In genomic region chr19:19033426-19034203, GRCh38 we compare ENCODE assay signal across 8 cellular contexts. TPM values are rescaled to one million over a fixed set of nuclear protein-coding genes. Genes with fewer than 3 reads are reported as not detected.
DNase-seq lines count a peak whose midpoint lies in the region; ATAC-seq and TF ChIP-seq lines count a peak whose summit lies in the region.

Gene ARMC6 (plus strand): TSS chr19:19033603. CDS start chr19:19034210, 607 bp downstream.
Gene SUGP2 (minus strand): TSS chr19:19033517. CDS start chr19:19031071, 2,446 bp downstream.

- H3K4me1 Mint-ChIP-seq in T-helper 1 cell treated with Interleukin-12 subunit alpha and Interleukin-12 subunit beta and Interleukin-4 antibody, amounts not matched to agents 30 μg/mL and 1 μg/mL, for 36 hours (ENCODE audit: low read depth) = peaks cover 25% of the 10 kb centered on the region
- peaks cover 13% of the 10 kb centered on the region for H3K4me1 Mint-ChIP-seq in progenitor cell of endocrine pancreas (ENCODE audit: low read depth)

- TF ChIP-seq CTCF in GM13977 (IDR thresholded peaks at IDR 0.05; ENCODE audit: extremely low read depth, insufficient read depth, missing control alignments) (no peak), progenitor cell of endocrine pancreas (IDR thresholded peaks at IDR 0.05; ENCODE audit: unreplicated experiment) (peak; percentile 29), upper lobe of left lung (IDR thresholded peaks at IDR 0.05) (peak in 4 of 6 experiments; percentile 20 to 58 (median 42))

- peak within 1 kb of the TSS; percentile 76 to 97 (median 88) for H3K4me3 ChIP-seq in upper lobe of left lung

- H3K9me3 Mint-ChIP-seq in T-helper 1 cell treated with Interleukin-12 subunit alpha and Interleukin-12 subunit beta and Interleukin-4 antibody, amounts not matched to agents 30 μg/mL and 1 μg/mL, for 36 hours = no peaks in the 10 kb centered on the region
- H3K9me3 Mint-ChIP-seq in progenitor cell of endocrine pancreas (ENCODE audit: low read depth) = no peaks in the 10 kb centered on the region

- peak within 1 kb of the TSS; percentile 93 to 97 (median 96) for H3K27ac ChIP-seq in upper lobe of left lung

- no peak for TF ChIP-seq EP300 in upper lobe of left lung (IDR thresholded peaks at IDR 0.05)

- H3K9me3 ChIP-seq in upper lobe of left lung = no peaks in the 10 kb centered on the region

- intact Hi-C loops in left cardiac atrium (cut with DNase I) = no loop called here

- H3K4me1 ChIP-seq in upper lobe of left lung = peaks cover 19 to 34% (median 24%) of the 10 kb centered on the region in 4 donors

- TF ChIP-seq POLR2A in upper lobe of left lung (IDR thresholded peaks at IDR 0.05) = peak in 3 of 4 donors; percentile 38 to 76 (median 62)

- DNase-seq in GM13977 (ENCODE audit: low spot score) (peak; percentile 99), NCI-H146 (lab: John Stamatoyannopoulos, UW) (peak; percentile 92), amniotic epithelial cell (ENCODE audit: low read depth) (peak; percentile 73), left cardiac atrium (peak; percentile 89), progenitor cell of endocrine pancreas (ENCODE audit: low spot score, unreplicated experiment) (peak; percentile 81), upper lobe of left lung (peak; percentile 85 to 98)

- peak within 1 kb of the TSS; percentile 97 for H3K4me3 Mint-ChIP-seq in T-helper 1 cell treated with Interleukin-12 subunit alpha and Interleukin-12 subunit beta and Interleukin-4 antibody, amounts not matched to agents 30 μg/mL and 1 μg/mL, for 36 hours
- peak within 1 kb of the TSS; percentile 96 for H3K4me3 Mint-ChIP-seq in progenitor cell of endocrine pancreas (ENCODE audit: low read depth)

- peak within 1 kb of the TSS; percentile 98 for H3K27ac Mint-ChIP-seq in T-helper 1 cell treated with Interleukin-12 subunit alpha and Interleukin-12 subunit beta and Interleukin-4 antibody, amounts not matched to agents 30 μg/mL and 1 μg/mL, for 36 hours
- H3K27ac Mint-ChIP-seq in progenitor cell of endocrine pancreas = peak within 1 kb of the TSS; percentile 98

- WGBS in upper lobe of left lung, 2 donors = 0 to 1% methylated on average over 20 to 54 of the region's 94 CpGs

- in situ Hi-C loops in GM13977 (cut with MboI; ENCODE audit: low pct_unique_long_range_greater_than_20kb, low sequenced_read_pairs, unreplicated experiment) = no loop called here

- H3K27me3 Mint-ChIP-seq in T-helper 1 cell treated with Interleukin-12 subunit alpha and Interleukin-12 subunit beta and Interleukin-4 antibody, amounts not matched to agents 30 μg/mL and 1 μg/mL, for 36 hours (ENCODE audit: low read depth) = no peaks in the 10 kb centered on the region
- H3K27me3 Mint-ChIP-seq in progenitor cell of endocrine pancreas = no peaks in the 10 kb centered on the region

- H3K36me3 ChIP-seq in upper lobe of left lung = peaks cover 8 to 31% (median 19%) of the 10 kb centered on the region in 4 donors

- no peaks in the 10 kb centered on the region for H3K27me3 ChIP-seq in upper lobe of left lung

- peak; percentile 77 for ATAC-seq in HG02852 (IDR thresholded peaks at IDR 0.05; ENCODE audit: unreplicated experiment)
- peak; percentile 91 to 92 for ATAC-seq in left cardiac atrium
- ATAC-seq in upper lobe of left lung (ENCODE audit: low FRiP score in 2 of 2) = peak; percentile 89 to 95

- peaks cover 14% of the 10 kb centered on the region for H3K36me3 Mint-ChIP-seq in T-helper 1 cell treated with Interleukin-12 subunit alpha and Interleukin-12 subunit beta and Interleukin-4 antibody, amounts not matched to agents 30 μg/mL and 1 μg/mL, for 36 hours (ENCODE audit: low read depth)
- peaks cover 10% of the 10 kb centered on the region for H3K36me3 Mint-ChIP-seq in progenitor cell of endocrine pancreas (ENCODE audit: insufficient read depth)

RNA-seq across cellular contexts. Expression of gene ARMC6, which starts in this region (rescaled TPM):
- 10 to 100 TPM; 12.9 to 16.9 TPM for total RNA-seq in left cardiac atrium
- 28.5 and 33.5 TPM in 2 replicates for total RNA-seq in progenitor cell of endocrine pancreas
- 10 to 100 TPM; 14.1 to 46.5 (median 26.8) TPM for total RNA-seq in upper lobe of left lung

RNA-seq across cellular contexts. Expression of gene SUGP2, which starts in this region (rescaled TPM):
- total RNA-seq in left cardiac atrium (10 to 100 TPM; 59.7 to 63.7 TPM), progenitor cell of endocrine pancreas (153 and 154 TPM in 2 replicates), upper lobe of left lung (100 to 1,000 TPM in 2 of 6 donors, 10 to 100 TPM in 4; 33.6 to 179 (median 64.9) TPM)

Comparison
In these comparisons a context has a peak if more than half of its experiments do, and no peak if none do; other contexts are left out.
1. Peak in every context shown above with its lines: DNase-seq, ATAC-seq, H3K4me3 ChIP-seq and H3K27ac ChIP-seq.